ENCODE assay signal across 8 cellular contexts in genomic region chr1:183023601-183024351, GRCh38. TPM values are rescaled to one million over a fixed set of nuclear protein-coding genes. Genes with fewer than 3 reads are reported as not detected.
DNase-seq lines count a peak whose midpoint lies in the region; ATAC-seq and TF ChIP-seq lines count a peak whose summit lies in the region.

No MANE protein-coding gene starts in this region.

- H3K4me1 ChIP-seq in parathyroid adenoma: peaks cover 3% of the 10 kb centered on the region

- no peaks in the 10 kb centered on the region for H3K9me3 Mint-ChIP-seq in activated naive CD4-positive, alpha-beta T cell treated with anti-CD3 and anti-CD28 coated beads, Interleukin-2, amount 10 ng/mL, durations not matched to agents 7 days and 5 days

- H3K79me2 ChIP-seq in parathyroid adenoma: no peaks in the 10 kb centered on the region

- peak overlapping the region; percentile 47 for H3K4me3 Mint-ChIP-seq in activated naive CD4-positive, alpha-beta T cell treated with anti-CD3 and anti-CD28 coated beads, Interleukin-2, amount 10 ng/mL, durations not matched to agents 7 days and 5 days

- H3K4me2 ChIP-seq in parathyroid adenoma (ENCODE audit: low read length): peak overlapping the region; percentile 74

- CTCF ChIA-PET in activated naive CD4-positive, alpha-beta T cell treated with anti-CD3 and anti-CD28 coated beads, Interleukin-2, amount 10 ng/mL, durations not matched to agents 7 days and 5 days (lab: Charles Lee): no interaction called here

- peaks cover 81% of the 10 kb centered on the region for H3K27me3 Mint-ChIP-seq in activated naive CD4-positive, alpha-beta T cell treated with anti-CD3 and anti-CD28 coated beads, Interleukin-2, amount 10 ng/mL, durations not matched to agents 7 days and 5 days

- H3K4me1 Mint-ChIP-seq in activated naive CD4-positive, alpha-beta T cell treated with anti-CD3 and anti-CD28 coated beads, Interleukin-2, amount 10 ng/mL, durations not matched to agents 7 days and 5 days: peaks cover 11% of the 10 kb centered on the region

- H2AFZ ChIP-seq in parathyroid adenoma: peak overlapping the region; percentile 73

- H3K36me3 Mint-ChIP-seq in activated naive CD4-positive, alpha-beta T cell treated with anti-CD3 and anti-CD28 coated beads, Interleukin-2, amount 10 ng/mL, durations not matched to agents 7 days and 5 days: no peaks in the 10 kb centered on the region

- peak; percentile 75 for DNase-seq in DMS153 (lab: John Stamatoyannopoulos, UW)
- DNase-seq in NCI-H82 (lab: John Stamatoyannopoulos, UW): peak; percentile 80
- peak; percentile 45 for DNase-seq in activated naive CD4-positive, alpha-beta T cell treated with anti-CD3 and anti-CD28 coated beads, Interleukin-2, amount 10 ng/mL, durations not matched to agents 7 days and 5 days
- DNase-seq in cardiac septum (ENCODE audit: low spot score): peak; percentile 88
- DNase-seq in superior temporal gyrus (ENCODE audit: extremely low spot score): no peak

- H3K9ac ChIP-seq in parathyroid adenoma: peak overlapping the region; percentile 19

- peak overlapping the region; percentile 65 for H3K4me3 ChIP-seq in parathyroid adenoma (ENCODE audit: low read depth, low read length)

- H3K27me3 ChIP-seq in parathyroid adenoma (ENCODE audit: control insufficient read depth, insufficient read depth, low read length): no peaks in the 10 kb centered on the region

- peak; percentile 43 for TF ChIP-seq CTCF in parathyroid adenoma (IDR thresholded peaks at IDR 0.05)

- intact Hi-C loops in cardiac septum (cut with DNase I): loop anchor here (2.0 to 5.0 kb wide), 3 partner anchors 61 to 209 kb away; no protein-coding TSS in a partner anchor

- peak overlapping the region; percentile 56 for H3K27ac ChIP-seq in parathyroid adenoma

- H3K36me3 ChIP-seq in parathyroid adenoma (ENCODE audit: control insufficient read depth, insufficient read depth, low read length): no peaks in the 10 kb centered on the region

- peak overlapping the region; percentile 25 for H3K27ac Mint-ChIP-seq in activated naive CD4-positive, alpha-beta T cell treated with anti-CD3 and anti-CD28 coated beads, Interleukin-2, amount 10 ng/mL, durations not matched to agents 7 days and 5 days

- ATAC-seq in GM19455 (IDR thresholded peaks at IDR 0.05; ENCODE audit: unreplicated experiment): peak; percentile 74
- peak; percentile 63 for ATAC-seq in HG03457 (IDR thresholded peaks at IDR 0.05; ENCODE audit: unreplicated experiment)

- H3K9me3 ChIP-seq in parathyroid adenoma (ENCODE audit: control insufficient read depth, low read length): no peaks in the 10 kb centered on the region

RNA-seq across cellular contexts. Expression of gene LAMC1, which starts 0.6 kb away (rescaled TPM):
- total RNA-seq in cardiac septum: 104 TPM
